In genomic region chrX:132294776-132295495, GRCh38 we compare ENCODE assay signal across 27 cellular contexts.
"Had no signal": no experiment of that assay in that cellular context is flagged by ENCODE, and none has a peak within 500 bp of the region (broad histone marks: within the 10 kb centered on the region; RNA-seq: fewer than 3 reads in every experiment).

No MANE protein-coding gene starts in this region.

- H3K27ac ChIP-seq: brain microvascular endothelial cell, coronary artery, dorsolateral prefrontal cortex, gastrocnemius medialis, WERI-Rb-1 had no signal

- H3K9me3 ChIP-seq: gastrocnemius medialis had no signal

- H3K27me3 ChIP-seq: brain microvascular endothelial cell, gastrocnemius medialis had no signal

- DNase-seq: activated B cell treated with CpG ODN at 0.5 μM for 24 hours; activated CD4-positive, alpha-beta T cell treated with anti-CD3 and anti-CD28 coated beads for 48 hours; activated CD4-positive, alpha-beta T cell treated with anti-CD3 and anti-CD28 coated beads, Interleukin-2, amount 50 U/mL, for 1 hour; activated CD4-positive, alpha-beta T cell treated with anti-CD3 and anti-CD28 coated beads, Interleukin-2, amount 50 U/mL, for 48 hours; activated CD8-positive, alpha-beta memory T cell treated with anti-CD3 and anti-CD28 coated beads for 24 hours; activated CD8-positive, alpha-beta T cell treated with anti-CD3 and anti-CD28 coated beads for 36 hours; activated effector memory CD4-positive, alpha-beta T cell treated with Interleukin-2 at 50 U/mL for 16 hours; activated gamma-delta T cell treated with Interleukin-2 at 50 U/mL for 16 hours; activated naive CD4-positive, alpha-beta T cell treated with anti-CD3 and anti-CD28 coated beads, Interleukin-2, amount 50 U/mL, for 16 hours; activated naive CD4-positive, alpha-beta T cell treated with Interleukin-2 at 50 U/mL for 16 hours; activated T-cell treated with anti-CD3 and anti-CD28 coated beads, Interleukin-2, amount 50 U/mL, for 4 hours; amniotic stem cell; anterior cingulate cortex; brain microvascular endothelial cell; dorsolateral prefrontal cortex; effector memory CD4-positive, alpha-beta T cell; endodermal cell; foreskin fibroblast; gastrocnemius medialis; T-helper 1 cell; T-helper 17 cell; T1000; WERI-Rb-1 had no signal

- H3K4me3 ChIP-seq: coronary artery, dorsolateral prefrontal cortex, gastrocnemius medialis had no signal

- H3K4me1 ChIP-seq: gastrocnemius medialis had no signal

- ATAC-seq: activated CD4-positive, CD25-positive, alpha-beta regulatory T cell treated with anti-CD3 and anti-CD28 coated beads, Interleukin-2, amount 50 U/mL, for 24 hours; activated CD8-positive, alpha-beta T cell treated with anti-CD3 and anti-CD28 coated beads for 36 hours; activated T-cell treated with anti-CD3 and anti-CD28 coated beads, Interleukin-2, amount 50 U/mL, for 4 hours; activated T-helper 17 cell treated with anti-CD3 and anti-CD28 coated beads, Interleukin-2, amount 50 U/mL, for 72 hours; esophagus mucosa; gastrocnemius medialis; T-helper 17 cell had no signal

- H3K36me3 ChIP-seq: brain microvascular endothelial cell, gastrocnemius medialis, WERI-Rb-1 had no signal
